1 cellular context compared by ENCODE assay signal in genomic region chr6:157764346-157765068, GRCh38.
TF ChIP-seq lines count a peak whose summit lies in the region.

No MANE protein-coding gene starts in this region.

TF ChIP-seq in HEK293, 187 proteins besides CTCF, POLR2A, EP300 and RAD21 (continued from another document):
- peak; percentile 56; the same call in 1 of the 2 replicates for TF ChIP-seq TSHZ1 (tag by site-specific recombination; IDR thresholded peaks at IDR 0.05; ENCODE audit: borderline replicate concordance)
- no peak for TF ChIP-seq KLF1 (tag by site-specific recombination; IDR thresholded peaks at IDR 0.05)
- TF ChIP-seq KLF17 (tag by site-specific recombination; IDR thresholded peaks at IDR 0.05): peak; percentile 56
- no peak for TF ChIP-seq ZNF211 (tag by site-specific recombination; IDR thresholded peaks at IDR 0.05; ENCODE audit: low read depth)
- no peak for TF ChIP-seq ZFP37 (tag by site-specific recombination; IDR thresholded peaks at IDR 0.05)
- TF ChIP-seq KLF10 (tag by site-specific recombination; IDR thresholded peaks at IDR 0.05): no peak
- TF ChIP-seq SALL2 (tag by site-specific recombination; IDR thresholded peaks at IDR 0.05; ENCODE audit: borderline replicate concordance): no peak
- peak; percentile 60; the same call in 1 of the 2 replicates for TF ChIP-seq ZNF366 (tag by site-specific recombination; conservative IDR thresholded peaks at IDR 0.05)
- TF ChIP-seq ZNF549 (tag by site-specific recombination; IDR thresholded peaks at IDR 0.05): no peak
- peak; percentile 65 for TF ChIP-seq ZFHX2 (tag by site-specific recombination; conservative IDR thresholded peaks at IDR 0.05)
- no peak for TF ChIP-seq ZNF169 (tag by site-specific recombination; IDR thresholded peaks at IDR 0.05)
- no peak for TF ChIP-seq OVOL3 (tag by site-specific recombination; IDR thresholded peaks at IDR 0.05)
- 0 out of 2 replicates have a peak, but pooled peaks have one; percentile 15 for TF ChIP-seq ZNF623 (tag by site-specific recombination; IDR thresholded peaks at IDR 0.05)
- TF ChIP-seq REST (tag by site-specific recombination; IDR thresholded peaks at IDR 0.05): no peak
- peak; percentile 77 for TF ChIP-seq SP7 (tag by site-specific recombination; IDR thresholded peaks at IDR 0.05)
- no peak for TF ChIP-seq ZNF155 (tag by site-specific recombination; IDR thresholded peaks at IDR 0.05)
- peak; percentile 73 for TF ChIP-seq PATZ1 (tag by site-specific recombination; IDR thresholded peaks at IDR 0.05)
- TF ChIP-seq REPIN1 (tag by site-specific recombination; IDR thresholded peaks at IDR 0.05; ENCODE audit: low read depth): no peak
- no peak for TF ChIP-seq ZNF202 (tag by site-specific recombination; IDR thresholded peaks at IDR 0.05; ENCODE audit: borderline replicate concordance)
- TF ChIP-seq SETDB1 (IDR thresholded peaks at IDR 0.05; ENCODE audit: insufficient read length, low read length): peak; percentile 55
- TF ChIP-seq ZNF23 (tag by site-specific recombination; IDR thresholded peaks at IDR 0.05; ENCODE audit: borderline replicate concordance): no peak
- peak; percentile 81 for TF ChIP-seq GLIS1 (tag by site-specific recombination; IDR thresholded peaks at IDR 0.05)
- TF ChIP-seq EGR2 (tag by site-specific recombination; IDR thresholded peaks at IDR 0.05; ENCODE audit: low read depth): peak; percentile 12; the same call in 1 of the 2 replicates
- TF ChIP-seq ZNF621 (tag by site-specific recombination; IDR thresholded peaks at IDR 0.05): no peak
- TF ChIP-seq ZNF664 (tag by site-specific recombination; IDR thresholded peaks at IDR 0.05): no peak
- no peak for TF ChIP-seq GLI2 (tag by site-specific recombination; IDR thresholded peaks at IDR 0.05; ENCODE audit: borderline replicate concordance, low read depth)
- TF ChIP-seq ZNF596 (tag by site-specific recombination; IDR thresholded peaks at IDR 0.05): no peak
- TF ChIP-seq ZNF776 (tag by site-specific recombination; IDR thresholded peaks at IDR 0.05; ENCODE audit: borderline replicate concordance): no peak
- TF ChIP-seq ZNF560 (tag by site-specific recombination; IDR thresholded peaks at IDR 0.05; ENCODE audit: borderline replicate concordance): no peak
- TF ChIP-seq ZNF174 (tag by site-specific recombination; IDR thresholded peaks at IDR 0.05): no peak
- TF ChIP-seq ZSCAN23 (tag by site-specific recombination; IDR thresholded peaks at IDR 0.05): no peak
- no peak for TF ChIP-seq HOXD13 (CRISPR knock-in tag; IDR thresholded peaks at IDR 0.05; ENCODE audit: borderline replicate concordance)
- no peak for TF ChIP-seq ZNF114 (tag by site-specific recombination; IDR thresholded peaks at IDR 0.05)
- TF ChIP-seq ZNF449 (tag by site-specific recombination; IDR thresholded peaks at IDR 0.05): no peak
- no peak for TF ChIP-seq PBX3 (CRISPR knock-in tag; IDR thresholded peaks at IDR 0.05)
- TF ChIP-seq ZNF670 (tag by site-specific recombination; IDR thresholded peaks at IDR 0.05; ENCODE audit: low read depth): no peak
- TF ChIP-seq MYNN (tag by site-specific recombination; IDR thresholded peaks at IDR 0.05; ENCODE audit: borderline replicate concordance): no peak
- peak; percentile 49; the same call in 1 of the 2 replicates for TF ChIP-seq ZBTB8A (tag by site-specific recombination; IDR thresholded peaks at IDR 0.05)
- peak; percentile 74 for TF ChIP-seq OSR2 (tag by site-specific recombination; IDR thresholded peaks at IDR 0.05)
- peak; percentile 69 for TF ChIP-seq ZNF398 (tag by site-specific recombination; IDR thresholded peaks at IDR 0.05)
- TF ChIP-seq TRIM28 (IDR thresholded peaks at IDR 0.05; ENCODE audit: borderline replicate concordance, low read length): peak; percentile 75; the same call in 1 of the 2 replicates
- TF ChIP-seq ZNF16 (tag by site-specific recombination; IDR thresholded peaks at IDR 0.05; ENCODE audit: low read depth): no peak
